Comparison of ENCODE assay signal across 8 cellular contexts in genomic region chr7:132577206-132578049, GRCh38. TPM values are rescaled to one million over a fixed set of nuclear protein-coding genes. Genes with fewer than 3 reads are reported as not detected.
DNase-seq lines count a peak whose midpoint lies in the region; ATAC-seq and TF ChIP-seq lines count a peak whose summit lies in the region.

No MANE protein-coding gene starts in this region.

- no peak overlapping the region for H3K27ac ChIP-seq in CD8-positive, alpha-beta T cell (ENCODE audit: low read depth, low read length)

- TF ChIP-seq CTCF in CD8-positive, alpha-beta T cell (IDR thresholded peaks at IDR 0.05) = no peak
- no peak for TF ChIP-seq CTCF in Loucy (conservative IDR thresholded peaks at IDR 0.05; ENCODE audit: low read length)
- TF ChIP-seq CTCF in WTC11 (IDR thresholded peaks at IDR 0.05) = no peak

- no peaks in the 10 kb centered on the region for H3K36me3 ChIP-seq in CD8-positive, alpha-beta T cell (ENCODE audit: insufficient read depth, low read length)
- no peaks in the 10 kb centered on the region for H3K36me3 ChIP-seq in Loucy (ENCODE audit: insufficient read depth, low read length)

- peaks cover 23% of the 10 kb centered on the region for H3K27me3 ChIP-seq in CD8-positive, alpha-beta T cell (ENCODE audit: insufficient read depth, low read length)
- H3K27me3 ChIP-seq in Loucy (ENCODE audit: insufficient read depth, low read length, poor library complexity, severe bottlenecking) = peaks cover 25% of the 10 kb centered on the region

- H3K4me3 Mint-ChIP-seq in CD8-positive, alpha-beta T cell = peak overlapping the region; percentile 71
- H3K4me3 Mint-ChIP-seq in WTC11 = peak overlapping the region; percentile 75

- H3K9me2 ChIP-seq in Loucy (replicated peaks; ENCODE audit: low read depth, low read length) = no peaks in the 10 kb centered on the region

- no peak overlapping the region for H3K9ac ChIP-seq in Loucy (ENCODE audit: low read depth, low read length, poor library complexity, severe bottlenecking)

- no peaks in the 10 kb centered on the region for H4K20me1 ChIP-seq in Loucy (ENCODE audit: insufficient read depth, low read length, poor library complexity, severe bottlenecking)

- H3K9me3 ChIP-seq in CD8-positive, alpha-beta T cell (ENCODE audit: low read length) = no peaks in the 10 kb centered on the region
- H3K9me3 ChIP-seq in Loucy (ENCODE audit: insufficient read depth, low read depth, low read length) = no peaks in the 10 kb centered on the region

- no peak for ATAC-seq in CD8-positive, alpha-beta T cell
- peak; percentile 56 for ATAC-seq in WTC11
- ATAC-seq in HG02588 (IDR thresholded peaks at IDR 0.05; ENCODE audit: unreplicated experiment) = no peak
- ATAC-seq in GM19328 (IDR thresholded peaks at IDR 0.05; ENCODE audit: unreplicated experiment) = no peak

- H3K9me3 Mint-ChIP-seq in CD8-positive, alpha-beta T cell = no peaks in the 10 kb centered on the region
- H3K9me3 Mint-ChIP-seq in WTC11 = no peaks in the 10 kb centered on the region

- peaks cover 53% of the 10 kb centered on the region for H3K27me3 Mint-ChIP-seq in CD8-positive, alpha-beta T cell (ENCODE audit: low read depth)
- peaks cover 73% of the 10 kb centered on the region for H3K27me3 Mint-ChIP-seq in WTC11 (ENCODE audit: low read depth)

- H3K4me1 ChIP-seq in CD8-positive, alpha-beta T cell (ENCODE audit: insufficient read depth, low read length) = peaks cover 27% of the 10 kb centered on the region
- peaks cover 3% of the 10 kb centered on the region for H3K4me1 ChIP-seq in Loucy (ENCODE audit: insufficient read depth, low read length, poor library complexity, severe bottlenecking)

- no peak overlapping the region for H3K27ac Mint-ChIP-seq in CD8-positive, alpha-beta T cell
- H3K27ac Mint-ChIP-seq in WTC11 = no peak overlapping the region

- peak overlapping the region; percentile 36 for H3K4me2 ChIP-seq in Loucy (ENCODE audit: low read depth, low read length, poor library complexity, severe bottlenecking)

- H3K36me3 Mint-ChIP-seq in CD8-positive, alpha-beta T cell = no peaks in the 10 kb centered on the region
- no peaks in the 10 kb centered on the region for H3K36me3 Mint-ChIP-seq in WTC11

- DNase-seq in CD8-positive, alpha-beta T cell = no peak
- peak; percentile 80 for DNase-seq in WTC11 (ENCODE audit: low spot score)
- peak; percentile 53 for DNase-seq in glomerular visceral epithelial cell (ENCODE audit: extremely low spot score)
- peak in 52 of 56 donors; percentile 4 to 83 (median 52) for DNase-seq in nucleus accumbens (lab: John Stamatoyannopoulos, UW)
- DNase-seq in HUDEP-2 (lab: John Stamatoyannopoulos, UW; ENCODE audit: unreplicated experiment in 76 of 76) = no peak

- no peaks in the 10 kb centered on the region for H3K79me2 ChIP-seq in Loucy (ENCODE audit: insufficient read depth, low read length)

- peaks cover 26% of the 10 kb centered on the region for H3K4me1 Mint-ChIP-seq in CD8-positive, alpha-beta T cell (ENCODE audit: low read depth)
- peaks cover 41% of the 10 kb centered on the region for H3K4me1 Mint-ChIP-seq in WTC11

- no peak overlapping the region for H2AFZ ChIP-seq in Loucy (ENCODE audit: low read length)

- intact Hi-C loops in CD8-positive, alpha-beta T cell (cut with DNase I, micrococcal nuclease) = loop anchor here in 1 of 2 experiments (10.0 kb wide), 1 partner anchor 123 kb away; no protein-coding TSS in a partner anchor

- no peak overlapping the region for H3K4me3 ChIP-seq in CD8-positive, alpha-beta T cell (ENCODE audit: low read depth, low read length)
- no peak overlapping the region for H3K4me3 ChIP-seq in Loucy (ENCODE audit: low read length, poor library complexity, severe bottlenecking)

- POLR2A ChIA-PET in CD8-positive, alpha-beta T cell (lab: Charles Lee) = no interaction called here
- POLR2A ChIA-PET in WTC11 (lab: Charles Lee) = no interaction called here

- CTCF ChIA-PET in CD8-positive, alpha-beta T cell (lab: Charles Lee) = interaction anchor here (0.6 to 8.9 kb wide), 6 partner anchors 111 to 258 kb away, joined by 3 to 247 read pairs (median 16); no protein-coding TSS in a partner anchor
- CTCF ChIA-PET in WTC11 (lab: Charles Lee) = interaction anchor here (0.6 to 2.3 kb wide), 37 partner anchors 9 to 1357 kb away, joined by 3 to 18 read pairs (median 4); no protein-coding TSS in a partner anchor

- no peaks in the 10 kb centered on the region for H3F3A ChIP-seq in Loucy (ENCODE audit: low read depth)

TF ChIP-seq in WTC11, 78 proteins besides CTCF, POLR2A, EP300 and RAD21:
- TF ChIP-seq, protein P1, sequence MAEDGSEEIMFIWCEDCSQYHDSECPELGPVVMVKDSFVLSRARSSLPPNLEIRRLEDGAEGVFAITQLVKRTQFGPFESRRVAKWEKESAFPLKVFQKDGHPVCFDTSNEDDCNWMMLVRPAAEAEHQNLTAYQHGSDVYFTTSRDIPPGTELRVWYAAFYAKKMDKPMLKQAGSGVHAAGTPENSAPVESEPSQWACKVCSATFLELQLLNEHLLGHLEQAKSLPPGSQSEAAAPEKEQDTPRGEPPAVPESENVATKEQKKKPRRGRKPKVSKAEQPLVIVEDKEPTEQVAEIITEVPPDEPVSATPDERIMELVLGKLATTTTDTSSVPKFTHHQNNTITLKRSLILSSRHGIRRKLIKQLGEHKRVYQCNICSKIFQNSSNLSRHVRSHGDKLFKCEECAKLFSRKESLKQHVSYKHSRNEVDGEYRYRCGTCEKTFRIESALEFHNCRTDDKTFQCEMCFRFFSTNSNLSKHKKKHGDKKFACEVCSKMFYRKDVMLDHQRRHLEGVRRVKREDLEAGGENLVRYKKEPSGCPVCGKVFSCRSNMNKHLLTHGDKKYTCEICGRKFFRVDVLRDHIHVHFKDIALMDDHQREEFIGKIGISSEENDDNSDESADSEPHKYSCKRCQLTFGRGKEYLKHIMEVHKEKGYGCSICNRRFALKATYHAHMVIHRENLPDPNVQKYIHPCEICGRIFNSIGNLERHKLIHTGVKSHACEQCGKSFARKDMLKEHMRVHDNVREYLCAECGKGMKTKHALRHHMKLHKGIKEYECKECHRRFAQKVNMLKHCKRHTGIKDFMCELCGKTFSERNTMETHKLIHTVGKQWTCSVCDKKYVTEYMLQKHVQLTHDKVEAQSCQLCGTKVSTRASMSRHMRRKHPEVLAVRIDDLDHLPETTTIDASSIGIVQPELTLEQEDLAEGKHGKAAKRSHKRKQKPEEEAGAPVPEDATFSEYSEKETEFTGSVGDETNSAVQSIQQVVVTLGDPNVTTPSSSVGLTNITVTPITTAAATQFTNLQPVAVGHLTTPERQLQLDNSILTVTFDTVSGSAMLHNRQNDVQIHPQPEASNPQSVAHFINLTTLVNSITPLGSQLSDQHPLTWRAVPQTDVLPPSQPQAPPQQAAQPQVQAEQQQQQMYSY (CRISPR knock-in tag; IDR thresholded peaks at IDR 0.05) = no peak
- TF ChIP-seq, protein P2, sequence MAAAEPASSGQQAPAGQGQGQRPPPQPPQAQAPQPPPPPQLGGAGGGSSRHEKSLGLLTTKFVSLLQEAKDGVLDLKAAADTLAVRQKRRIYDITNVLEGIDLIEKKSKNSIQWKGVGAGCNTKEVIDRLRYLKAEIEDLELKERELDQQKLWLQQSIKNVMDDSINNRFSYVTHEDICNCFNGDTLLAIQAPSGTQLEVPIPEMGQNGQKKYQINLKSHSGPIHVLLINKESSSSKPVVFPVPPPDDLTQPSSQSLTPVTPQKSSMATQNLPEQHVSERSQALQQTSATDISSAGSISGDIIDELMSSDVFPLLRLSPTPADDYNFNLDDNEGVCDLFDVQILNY (CRISPR knock-in tag; IDR thresholded peaks at IDR 0.05) = no peak
- TF ChIP-seq ZNF423 (CRISPR knock-in tag; IDR thresholded peaks at IDR 0.05) (0 out of 2 replicates have a peak, but pooled peaks have one; percentile 44), ZBTB21 (CRISPR knock-in tag; IDR thresholded peaks at IDR 0.05; ENCODE audit: borderline replicate concordance) (peak; percentile 33; the same call in 1 of the 2 replicates), ETV6 (CRISPR knock-in tag; IDR thresholded peaks at IDR 0.05) (peak; percentile 32; the same call in 1 of the 2 replicates), HMGXB4 (CRISPR knock-in tag; IDR thresholded peaks at IDR 0.05) (peak; percentile 84)

RNA-seq across cellular contexts. Expression of gene PLXNA4, which starts 1.2 kb away (rescaled TPM):
- 1 to 10 TPM; 1.6 to 2.1 TPM for total RNA-seq in CD8-positive, alpha-beta T cell
- 0.41 to 0.81 TPM (median 0.46 TPM) in 3 replicates for total RNA-seq in WTC11 (2021)

Comparison
In these comparisons a context has a peak if more than half of its experiments do, and no peak if none do; other contexts are left out.
1. DNase-seq: peak in WTC11 (single experiment), glomerular visceral epithelial cell (single experiment) and nucleus accumbens (52 of 56); none in CD8-positive, alpha-beta T cell (0 of 7) and HUDEP-2 (0 of 76).